ENCODE assay signal across 18 cellular contexts in the genomic region with DNA sequence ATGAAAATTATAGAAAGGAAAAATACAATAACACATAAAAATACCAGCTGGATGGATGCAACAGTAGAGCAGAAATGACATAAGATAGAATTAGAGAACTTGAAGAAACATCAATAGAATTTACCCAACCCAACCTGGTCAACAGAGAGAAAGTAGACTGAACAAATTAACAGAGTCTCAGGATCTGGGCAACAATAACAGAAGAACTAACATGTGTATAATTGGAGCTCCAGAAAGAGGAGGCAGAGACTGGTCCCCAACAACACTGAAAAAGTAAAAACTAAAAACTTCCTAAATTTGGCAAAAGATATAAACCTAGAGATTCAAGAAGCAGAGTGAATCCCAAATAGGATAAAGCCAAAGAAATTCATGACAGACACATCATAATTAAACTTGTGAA.
"Had no signal": no experiment of that assay in that cellular context is flagged by ENCODE, and none has a peak within 500 bp of the region (broad histone marks: within the 10 kb centered on the region; RNA-seq: fewer than 3 reads in every experiment).

No MANE protein-coding gene starts in this region.

- H3K4me1 ChIP-seq: esophagus muscularis mucosa, foreskin keratinocyte, gastroesophageal sphincter, heart right ventricle, left ventricle myocardium inferior, lower lobe of right lung had no signal

- H3K9me3 ChIP-seq: esophagus muscularis mucosa, lower lobe of right lung, mucosa of descending colon had no signal

- H3K4me3 ChIP-seq: coronary artery, dorsolateral prefrontal cortex, esophagus muscularis mucosa, gastroesophageal sphincter, heart right ventricle, left ventricle myocardium inferior, lower lobe of right lung, mucosa of descending colon had no signal

- ATAC-seq: foreskin keratinocyte, gastroesophageal sphincter, heart right ventricle, left lobe of liver, lower lobe of right lung had no signal

- DNase-seq: dermis blood vessel endothelial cell; dorsolateral prefrontal cortex; effector CD4-positive, alpha-beta T cell; effector memory CD4-positive, alpha-beta T cell; foreskin keratinocyte; heart right ventricle; hippocampal formation; kidney glomerular epithelial cell; left colon; left ventricle myocardium inferior; lower lobe of right lung; mesenchymal stem cell; mucosa of descending colon; naive B cell had no signal

- H3K27ac ChIP-seq: coronary artery, dorsolateral prefrontal cortex, esophagus muscularis mucosa, foreskin keratinocyte, gastroesophageal sphincter, heart right ventricle, left ventricle myocardium inferior, lower lobe of right lung had no signal

- H3K36me3 ChIP-seq: esophagus muscularis mucosa, gastroesophageal sphincter, heart right ventricle, left ventricle myocardium inferior, lower lobe of right lung had no signal

- H3K27me3 ChIP-seq: dorsolateral prefrontal cortex, esophagus muscularis mucosa, foreskin keratinocyte, gastroesophageal sphincter, heart right ventricle had no signal
